ENCODE assay signal across 1 cellular context in genomic region chr6:149176971-149177667, GRCh38.
A peak's percentile ranks its signal among the peaks of the same experiment; 100 is the strongest.
TF ChIP-seq lines count a peak whose summit lies in the region.

No MANE protein-coding gene starts in this region.

TF ChIP-seq in HepG2, 621 proteins besides CTCF, POLR2A, EP300 and RAD21 (continued from another document and continues in another):
- TF ChIP-seq ZBTB20 (CRISPR knock-in tag; IDR thresholded peaks at IDR 0.05; ENCODE audit: borderline replicate concordance, low read depth): no peak
- TF ChIP-seq ZNF574 (CRISPR knock-in tag; IDR thresholded peaks at IDR 0.05): 0 out of 2 replicates have a peak, but pooled peaks have one; percentile 22
- TF ChIP-seq MYNN (CRISPR knock-in tag; IDR thresholded peaks at IDR 0.05; ENCODE audit: low read depth): no peak
- TF ChIP-seq ZSCAN9 (CRISPR knock-in tag; IDR thresholded peaks at IDR 0.05; ENCODE audit: borderline replicate concordance): no peak
- TF ChIP-seq NPAS2 (CRISPR knock-in tag; IDR thresholded peaks at IDR 0.05; ENCODE audit: borderline replicate concordance): no peak
- no peak for TF ChIP-seq TAF15 (IDR thresholded peaks at IDR 0.05; ENCODE audit: low read depth, low read length, poor library complexity, severe bottlenecking)
- TF ChIP-seq CBX2 (IDR thresholded peaks at IDR 0.05; ENCODE audit: low read depth, low read length): no peak
- no peak for TF ChIP-seq CBX2 (CRISPR knock-in tag; IDR thresholded peaks at IDR 0.05; ENCODE audit: low read depth)
- TF ChIP-seq TOE1 (CRISPR knock-in tag; IDR thresholded peaks at IDR 0.05): no peak
- TF ChIP-seq SMC3 (IDR thresholded peaks at IDR 0.05; ENCODE audit: low read length): no peak
- TF ChIP-seq ATF4 (CRISPR knock-in tag; IDR thresholded peaks at IDR 0.05): peak in 1 of 2 experiments; percentile 66; a peak in 1 of 4 replicates
- TF ChIP-seq NCOA1 (CRISPR knock-in tag; IDR thresholded peaks at IDR 0.05): no peak
- 0 out of 2 replicates have a peak, but pooled peaks have one; percentile 33 for TF ChIP-seq ZNF792 (CRISPR knock-in tag; IDR thresholded peaks at IDR 0.05)
- peak; percentile 95 for TF ChIP-seq TBX3 (IDR thresholded peaks at IDR 0.05; ENCODE audit: borderline replicate concordance)
- peak; percentile 26; the same call in 1 of the 2 replicates for TF ChIP-seq SMAD3 (CRISPR knock-in tag; IDR thresholded peaks at IDR 0.05)
- TF ChIP-seq ZNF549 (CRISPR knock-in tag; IDR thresholded peaks at IDR 0.05): no peak
- no peak for TF ChIP-seq ZNF17 (CRISPR knock-in tag; IDR thresholded peaks at IDR 0.05)
- TF ChIP-seq TMF1 (CRISPR knock-in tag; IDR thresholded peaks at IDR 0.05; ENCODE audit: low read depth): no peak
- TF ChIP-seq, protein P1, sequence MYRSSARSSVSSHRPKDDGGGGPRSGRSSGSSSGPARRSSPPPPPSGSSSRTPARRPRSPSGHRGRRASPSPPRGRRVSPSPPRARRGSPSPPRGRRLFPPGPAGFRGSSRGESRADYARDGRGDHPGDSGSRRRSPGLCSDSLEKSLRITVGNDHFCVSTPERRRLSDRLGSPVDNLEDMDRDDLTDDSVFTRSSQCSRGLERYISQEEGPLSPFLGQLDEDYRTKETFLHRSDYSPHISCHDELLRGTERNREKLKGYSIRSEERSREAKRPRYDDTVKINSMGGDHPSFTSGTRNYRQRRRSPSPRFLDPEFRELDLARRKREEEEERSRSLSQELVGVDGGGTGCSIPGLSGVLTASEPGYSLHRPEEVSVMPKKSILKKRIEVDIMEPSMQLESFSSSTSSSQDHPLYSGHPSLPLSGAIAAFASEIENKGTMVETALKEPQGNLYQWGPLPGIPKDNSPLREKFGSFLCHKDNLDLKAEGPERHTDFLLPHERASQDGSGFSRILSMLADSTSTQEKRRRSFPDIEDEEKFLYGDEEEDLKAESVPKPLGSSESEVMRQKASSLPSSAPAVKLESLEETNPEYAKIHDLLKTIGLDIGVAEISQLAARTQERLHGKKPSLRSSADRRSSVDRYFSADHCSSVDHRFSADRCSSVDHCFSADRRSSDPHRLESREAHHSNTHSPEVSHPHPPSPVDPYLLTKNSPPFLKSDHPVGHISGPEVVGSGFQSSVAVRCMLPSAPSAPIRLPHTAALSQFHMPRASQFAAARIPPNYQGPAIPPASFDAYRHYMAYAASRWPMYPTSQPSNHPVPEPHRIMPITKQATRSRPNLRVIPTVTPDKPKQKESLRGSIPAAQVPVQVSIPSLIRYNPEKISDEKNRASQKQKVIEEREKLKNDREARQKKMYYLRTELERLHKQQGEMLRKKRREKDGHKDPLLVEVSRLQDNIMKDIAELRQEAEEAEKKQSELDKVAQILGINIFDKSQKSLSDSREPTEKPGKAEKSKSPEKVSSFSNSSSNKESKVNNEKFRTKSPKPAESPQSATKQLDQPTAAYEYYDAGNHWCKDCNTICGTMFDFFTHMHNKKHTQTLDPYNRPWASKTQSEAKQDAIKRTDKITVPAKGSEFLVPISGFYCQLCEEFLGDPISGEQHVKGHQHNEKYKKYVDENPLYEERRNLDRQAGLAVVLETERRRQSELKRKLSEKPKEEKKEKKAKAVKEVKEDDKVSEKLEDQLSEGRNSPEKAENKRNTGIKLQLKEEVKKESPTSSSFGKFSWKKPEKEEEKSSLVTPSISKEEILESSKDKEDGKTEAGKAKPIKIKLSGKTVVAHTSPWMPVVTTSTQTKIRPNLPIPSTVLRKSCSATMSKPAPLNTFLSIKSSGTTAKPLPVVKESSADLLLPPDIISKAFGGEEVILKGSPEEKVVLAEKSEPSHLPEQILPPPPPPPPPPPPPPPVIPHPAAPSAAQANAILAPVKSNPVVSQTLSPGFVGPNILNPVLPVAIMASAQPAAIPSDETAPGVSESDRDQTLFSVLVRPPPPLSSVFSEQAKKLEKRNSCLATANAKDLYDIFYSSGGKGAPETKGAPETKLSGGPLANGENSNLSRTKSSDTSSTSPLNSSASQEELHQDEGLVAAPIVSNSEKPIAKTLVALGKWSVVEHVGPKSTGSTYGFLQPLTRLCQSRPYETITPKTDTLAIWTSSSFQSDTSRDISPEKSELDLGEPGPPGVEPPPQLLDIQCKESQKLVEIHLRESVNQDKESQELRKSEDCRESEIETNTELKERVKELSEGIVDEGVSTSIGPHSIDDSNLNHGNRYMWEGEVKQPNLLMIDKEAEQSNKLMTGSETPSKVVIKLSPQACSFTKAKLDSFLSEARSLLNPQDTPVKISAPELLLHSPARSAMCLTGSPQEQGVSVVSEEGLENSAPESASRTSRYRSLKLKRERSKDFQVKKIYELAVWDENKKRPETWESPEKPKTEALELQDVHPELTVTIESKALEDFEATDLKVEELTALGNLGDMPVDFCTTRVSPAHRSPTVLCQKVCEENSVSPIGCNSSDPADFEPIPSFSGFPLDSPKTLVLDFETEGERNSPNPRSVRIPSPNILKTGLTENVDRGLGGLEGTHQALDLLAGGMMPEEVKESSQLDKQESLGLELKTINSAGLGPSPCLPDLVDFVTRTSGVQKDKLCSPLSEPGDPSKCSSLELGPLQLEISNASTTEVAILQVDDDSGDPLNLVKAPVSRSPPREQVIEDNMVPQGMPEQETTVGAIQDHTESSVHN (CRISPR knock-in tag; IDR thresholded peaks at IDR 0.05): no peak
- peak; percentile 94 for TF ChIP-seq NFIC (IDR thresholded peaks at IDR 0.05; ENCODE audit: low read length)
- TF ChIP-seq ELF4 (CRISPR knock-in tag; IDR thresholded peaks at IDR 0.05; ENCODE audit: borderline replicate concordance): no peak
- no peak for TF ChIP-seq SOX6 (IDR thresholded peaks at IDR 0.05)
- peak; percentile 94 for TF ChIP-seq SOX6 (CRISPR knock-in tag; IDR thresholded peaks at IDR 0.05)
- TF ChIP-seq RORA (CRISPR knock-in tag; IDR thresholded peaks at IDR 0.05): no peak
- peak; percentile 98 for TF ChIP-seq MIXL1 (CRISPR knock-in tag; IDR thresholded peaks at IDR 0.05)
- TF ChIP-seq ADNP (CRISPR knock-in tag; IDR thresholded peaks at IDR 0.05): no peak
- TF ChIP-seq NFE2L1 (CRISPR knock-in tag; IDR thresholded peaks at IDR 0.05; ENCODE audit: borderline replicate concordance): no peak
- peak; percentile 60; the same call in 1 of the 2 replicates for TF ChIP-seq SKIL (CRISPR knock-in tag; IDR thresholded peaks at IDR 0.05; ENCODE audit: borderline replicate concordance)
- TF ChIP-seq, protein P2, sequence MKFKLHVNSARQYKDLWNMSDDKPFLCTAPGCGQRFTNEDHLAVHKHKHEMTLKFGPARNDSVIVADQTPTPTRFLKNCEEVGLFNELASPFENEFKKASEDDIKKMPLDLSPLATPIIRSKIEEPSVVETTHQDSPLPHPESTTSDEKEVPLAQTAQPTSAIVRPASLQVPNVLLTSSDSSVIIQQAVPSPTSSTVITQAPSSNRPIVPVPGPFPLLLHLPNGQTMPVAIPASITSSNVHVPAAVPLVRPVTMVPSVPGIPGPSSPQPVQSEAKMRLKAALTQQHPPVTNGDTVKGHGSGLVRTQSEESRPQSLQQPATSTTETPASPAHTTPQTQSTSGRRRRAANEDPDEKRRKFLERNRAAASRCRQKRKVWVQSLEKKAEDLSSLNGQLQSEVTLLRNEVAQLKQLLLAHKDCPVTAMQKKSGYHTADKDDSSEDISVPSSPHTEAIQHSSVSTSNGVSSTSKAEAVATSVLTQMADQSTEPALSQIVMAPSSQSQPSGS (CRISPR knock-in tag; IDR thresholded peaks at IDR 0.05): peak; percentile 52; the same call in 1 of the 2 replicates
- peak; percentile 68; the same call in 1 of the 2 replicates for TF ChIP-seq KLF9 (CRISPR knock-in tag; IDR thresholded peaks at IDR 0.05; ENCODE audit: low read depth)
- peak; percentile 65 for TF ChIP-seq ZMYM4 (CRISPR knock-in tag; IDR thresholded peaks at IDR 0.05)
- peak; percentile 96 for TF ChIP-seq FOXP4 (CRISPR knock-in tag; IDR thresholded peaks at IDR 0.05)
- no peak for TF ChIP-seq ZSCAN21 (CRISPR knock-in tag; IDR thresholded peaks at IDR 0.05; ENCODE audit: borderline replicate concordance)
- TF ChIP-seq ZNF746 (CRISPR knock-in tag; IDR thresholded peaks at IDR 0.05): no peak; the same call in 1 of the 2 replicates
- TF ChIP-seq ZNF547 (CRISPR knock-in tag; IDR thresholded peaks at IDR 0.05): no peak
- TF ChIP-seq, protein P3, sequence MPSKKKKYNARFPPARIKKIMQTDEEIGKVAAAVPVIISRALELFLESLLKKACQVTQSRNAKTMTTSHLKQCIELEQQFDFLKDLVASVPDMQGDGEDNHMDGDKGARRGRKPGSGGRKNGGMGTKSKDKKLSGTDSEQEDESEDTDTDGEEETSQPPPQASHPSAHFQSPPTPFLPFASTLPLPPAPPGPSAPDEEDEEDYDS (CRISPR knock-in tag; IDR thresholded peaks at IDR 0.05): peak; percentile 50
- TF ChIP-seq, protein P4, sequence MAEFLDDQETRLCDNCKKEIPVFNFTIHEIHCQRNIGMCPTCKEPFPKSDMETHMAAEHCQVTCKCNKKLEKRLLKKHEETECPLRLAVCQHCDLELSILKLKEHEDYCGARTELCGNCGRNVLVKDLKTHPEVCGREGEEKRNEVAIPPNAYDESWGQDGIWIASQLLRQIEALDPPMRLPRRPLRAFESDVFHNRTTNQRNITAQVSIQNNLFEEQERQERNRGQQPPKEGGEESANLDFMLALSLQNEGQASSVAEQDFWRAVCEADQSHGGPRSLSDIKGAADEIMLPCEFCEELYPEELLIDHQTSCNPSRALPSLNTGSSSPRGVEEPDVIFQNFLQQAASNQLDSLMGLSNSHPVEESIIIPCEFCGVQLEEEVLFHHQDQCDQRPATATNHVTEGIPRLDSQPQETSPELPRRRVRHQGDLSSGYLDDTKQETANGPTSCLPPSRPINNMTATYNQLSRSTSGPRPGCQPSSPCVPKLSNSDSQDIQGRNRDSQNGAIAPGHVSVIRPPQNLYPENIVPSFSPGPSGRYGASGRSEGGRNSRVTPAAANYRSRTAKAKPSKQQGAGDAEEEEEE (CRISPR knock-in tag; IDR thresholded peaks at IDR 0.05; ENCODE audit: borderline replicate concordance): no peak
- TF ChIP-seq, protein P5, sequence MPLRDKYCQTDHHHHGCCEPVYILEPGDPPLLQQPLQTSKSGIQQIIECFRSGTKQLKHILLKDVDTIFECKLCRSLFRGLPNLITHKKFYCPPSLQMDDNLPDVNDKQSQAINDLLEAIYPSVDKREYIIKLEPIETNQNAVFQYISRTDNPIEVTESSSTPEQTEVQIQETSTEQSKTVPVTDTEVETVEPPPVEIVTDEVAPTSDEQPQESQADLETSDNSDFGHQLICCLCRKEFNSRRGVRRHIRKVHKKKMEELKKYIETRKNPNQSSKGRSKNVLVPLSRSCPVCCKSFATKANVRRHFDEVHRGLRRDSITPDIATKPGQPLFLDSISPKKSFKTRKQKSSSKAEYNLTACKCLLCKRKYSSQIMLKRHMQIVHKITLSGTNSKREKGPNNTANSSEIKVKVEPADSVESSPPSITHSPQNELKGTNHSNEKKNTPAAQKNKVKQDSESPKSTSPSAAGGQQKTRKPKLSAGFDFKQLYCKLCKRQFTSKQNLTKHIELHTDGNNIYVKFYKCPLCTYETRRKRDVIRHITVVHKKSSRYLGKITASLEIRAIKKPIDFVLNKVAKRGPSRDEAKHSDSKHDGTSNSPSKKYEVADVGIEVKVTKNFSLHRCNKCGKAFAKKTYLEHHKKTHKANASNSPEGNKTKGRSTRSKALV (CRISPR knock-in tag; IDR thresholded peaks at IDR 0.05): no peak; the same call in 1 of the 2 replicates
